ENCODE assay signal across 8 cellular contexts in the genomic region with DNA sequence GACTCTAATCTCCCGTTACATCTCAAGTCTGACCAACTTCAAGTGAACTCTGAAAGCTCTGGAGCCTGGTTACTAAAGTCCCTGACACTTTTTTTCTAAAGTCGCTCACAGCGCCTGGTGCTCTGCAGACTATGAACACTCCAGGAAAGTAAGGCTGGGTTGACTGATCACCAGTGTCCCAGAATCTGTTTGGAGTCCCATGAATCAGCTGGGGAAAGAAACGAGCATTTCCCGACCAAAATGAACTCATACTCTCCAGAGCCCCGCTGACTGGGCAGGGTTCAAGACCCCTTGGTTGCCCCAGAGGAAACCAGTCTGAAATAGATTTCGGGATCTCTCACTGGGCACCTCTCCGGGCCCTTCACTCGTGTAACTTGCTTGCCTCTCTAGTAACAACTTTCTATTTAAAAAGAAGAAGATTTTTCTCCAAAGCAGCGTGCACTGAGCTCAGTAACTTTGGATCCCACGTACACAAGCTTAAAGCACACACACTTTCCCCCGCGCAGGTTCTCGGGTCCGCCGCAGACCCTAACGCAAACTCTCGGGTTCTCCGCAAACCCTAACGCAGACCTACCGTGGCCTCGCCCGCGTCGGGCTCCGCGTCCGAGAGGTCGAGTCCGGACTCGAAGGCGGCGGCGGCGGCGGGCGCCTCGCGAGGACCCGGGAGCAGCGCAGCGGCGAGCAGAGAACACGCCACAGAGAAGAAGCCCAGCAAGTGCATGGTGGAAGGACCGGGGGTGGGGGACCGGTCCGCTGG. TPM values are rescaled to one million over a fixed set of nuclear protein-coding genes. Genes with fewer than 3 reads are reported as not detected.
A peak's percentile ranks its signal among the peaks of the same experiment; 100 is the strongest.
DNase-seq lines count a peak whose midpoint lies in the region; ATAC-seq and TF ChIP-seq lines count a peak whose summit lies in the region.

No MANE protein-coding gene starts in this region.

- no peaks in the 10 kb centered on the region for H3K36me3 Mint-ChIP-seq in activated CD4-positive, alpha-beta memory T cell treated with anti-CD3 and anti-CD28 coated beads, Interleukin-2, amount 10 ng/mL, durations not matched to agents 7 days and 5 days (ENCODE audit: low read depth)

- H3K4me2 ChIP-seq in PC-9 (peak overlapping the region; percentile 89), osteoblast (ENCODE audit: insufficient read depth, low read length) (peak overlapping the region; percentile 95), Karpas-422 (ENCODE audit: low read depth, low read length, poor library complexity, severe bottlenecking) (no peak overlapping the region)

- H4K20me1 ChIP-seq in PC-9 (ENCODE audit: insufficient read depth) (no peaks in the 10 kb centered on the region), osteoblast (ENCODE audit: insufficient read depth, low read length) (peaks cover 9% of the 10 kb centered on the region), Karpas-422 (ENCODE audit: insufficient read depth, low read depth, low read length) (no peaks in the 10 kb centered on the region)

- TSS peak; percentile 48 for BruUV-seq in PC-9 (replicated peaks; lab: Mats Ljungman, UMichigan)

- H3K79me2 ChIP-seq in PC-9 (ENCODE audit: low read depth) (no peaks in the 10 kb centered on the region), osteoblast (ENCODE audit: insufficient read depth, low read length) (peaks cover 65% of the 10 kb centered on the region), Karpas-422 (ENCODE audit: low read length) (no peaks in the 10 kb centered on the region)

- H3K9me2 ChIP-seq in PC-9 (ENCODE audit: insufficient read depth) (no peaks in the 10 kb centered on the region), Karpas-422 (replicated peaks; ENCODE audit: insufficient read depth, low read length) (no peaks in the 10 kb centered on the region)

- peak overlapping the region; percentile 85 for H3K4me3 ChIP-seq in AG04450 (ENCODE audit: low read depth, low read length)
- H3K4me3 ChIP-seq in PC-9 = peak overlapping the region; percentile 71
- H3K4me3 ChIP-seq in osteoblast (ENCODE audit: insufficient read depth, low read length) = peak overlapping the region; percentile 94
- no peak overlapping the region for H3K4me3 ChIP-seq in Karpas-422 (ENCODE audit: low read length)

- H3F3A ChIP-seq in PC-9 (ENCODE audit: insufficient read depth, low read depth) = peaks cover 21% of the 10 kb centered on the region

- POLR2A ChIA-PET in AG04450 (lab: Yijun Ruan, JAX) (interaction anchor here (1.2 to 3.6 kb wide), 6 partner anchors 9 to 256 kb away, joined by 3 to 18 read pairs (median 4); no protein-coding TSS in a partner anchor), PC-9 (lab: Charles Lee; ENCODE audit: unreplicated experiment) (interaction anchor here (0.6 kb wide), 1 partner anchor 234 kb away, joined by 4 read pairs; no protein-coding TSS in a partner anchor)
- POLR2A ChIA-PET in activated CD4-positive, alpha-beta memory T cell treated with anti-CD3 and anti-CD28 coated beads, Interleukin-2, amount 10 ng/mL, durations not matched to agents 7 days and 5 days (lab: Charles Lee) = no interaction called here

- H3K9me3 ChIP-seq in AG04450 (ENCODE audit: control insufficient read depth, insufficient read depth, low read length) = no peaks in the 10 kb centered on the region
- no peaks in the 10 kb centered on the region for H3K9me3 ChIP-seq in PC-9 (ENCODE audit: insufficient read depth, low read depth)
- no peaks in the 10 kb centered on the region for H3K9me3 ChIP-seq in osteoblast (ENCODE audit: low read depth, low read length)
- no peaks in the 10 kb centered on the region for H3K9me3 ChIP-seq in Karpas-422 (ENCODE audit: low read length)

- peaks cover 36% of the 10 kb centered on the region for H3K27me3 Mint-ChIP-seq in activated CD4-positive, alpha-beta memory T cell treated with anti-CD3 and anti-CD28 coated beads, Interleukin-2, amount 10 ng/mL, durations not matched to agents 7 days and 5 days

- DNase-seq in AG04450 (ENCODE audit: low read depth, low spot score) (no peak), PC-9 (peak in 1 of 2 experiments; percentile 25), fibroblast of peridontal ligament (ENCODE audit: extremely low read depth) (peak; percentile 69), osteoblast (ENCODE audit: insufficient read length, low spot score, missing footprints) (peak; percentile 39), Karpas-422 (no peak)
- DNase-seq in activated CD4-positive, alpha-beta memory T cell treated with anti-CD3 and anti-CD28 coated beads, Interleukin-2, amount 10 ng/mL, durations not matched to agents 7 days and 5 days = no peak

- peak overlapping the region; percentile 72 for H3K27ac ChIP-seq in AG04450 (ENCODE audit: low read depth, low read length)
- H3K27ac ChIP-seq in PC-9 = no peak overlapping the region
- H3K27ac ChIP-seq in osteoblast (ENCODE audit: low read depth, low read length) = peak overlapping the region; percentile 97
- H3K27ac ChIP-seq in Karpas-422 (ENCODE audit: low read length) = no peak overlapping the region

- H3K36me3 ChIP-seq in PC-9 (ENCODE audit: low read depth) (no peaks in the 10 kb centered on the region), osteoblast (ENCODE audit: insufficient read depth, low read length) (peaks cover 14% of the 10 kb centered on the region), Karpas-422 (ENCODE audit: insufficient read depth, low read length) (no peaks in the 10 kb centered on the region)

- peak overlapping the region; percentile 95 for H2AFZ ChIP-seq in PC-9
- no peak overlapping the region for H2AFZ ChIP-seq in osteoblast (ENCODE audit: low read length)
- no peak overlapping the region for H2AFZ ChIP-seq in Karpas-422 (ENCODE audit: low read length)

- no peaks in the 10 kb centered on the region for H3K9me3 Mint-ChIP-seq in activated CD4-positive, alpha-beta memory T cell treated with anti-CD3 and anti-CD28 coated beads, Interleukin-2, amount 10 ng/mL, durations not matched to agents 7 days and 5 days

- intact Hi-C loops in PC-9 (cut with micrococcal nuclease; ENCODE audit: unreplicated experiment) = loop anchor here (2.0 to 10.0 kb wide), 4 partner anchors 255 to 543 kb away; no protein-coding TSS in a partner anchor

- peaks cover 6% of the 10 kb centered on the region for H3K4me1 Mint-ChIP-seq in activated CD4-positive, alpha-beta memory T cell treated with anti-CD3 and anti-CD28 coated beads, Interleukin-2, amount 10 ng/mL, durations not matched to agents 7 days and 5 days

- H3K4me1 ChIP-seq in PC-9 (replicated peaks; ENCODE audit: insufficient read depth) (peaks cover 33% of the 10 kb centered on the region), osteoblast (ENCODE audit: insufficient read depth, low read length) (peaks cover 52% of the 10 kb centered on the region), Karpas-422 (ENCODE audit: low read length) (no peaks in the 10 kb centered on the region)

- no peak overlapping the region for H3K27ac Mint-ChIP-seq in activated CD4-positive, alpha-beta memory T cell treated with anti-CD3 and anti-CD28 coated beads, Interleukin-2, amount 10 ng/mL, durations not matched to agents 7 days and 5 days

- ATAC-seq in GM19463 (IDR thresholded peaks at IDR 0.05; ENCODE audit: unreplicated experiment) (peak; percentile 25), HG03457 (IDR thresholded peaks at IDR 0.05; ENCODE audit: unreplicated experiment) (no peak)

- TF ChIP-seq CTCF in AG04450 (IDR thresholded peaks at IDR 0.05; ENCODE audit: low read depth, low read length) (no peak), PC-9 (conservative IDR thresholded peaks at IDR 0.05) (no peak), osteoblast (IDR thresholded peaks at IDR 0.05; ENCODE audit: extremely low read depth, low read depth, low read length) (no peak)

- CTCF ChIA-PET in AG04450 (lab: Charles Lee) (interaction anchor here (0.6 to 4.6 kb wide), 9 partner anchors 9 to 414 kb away, joined by 3 to 32 read pairs (median 3); no protein-coding TSS in a partner anchor), PC-9 (lab: Charles Lee) (interaction anchor here (0.6 to 1.5 kb wide), 2 partner anchors 256 to 402 kb away, joined by 3 to 9 read pairs; no protein-coding TSS in a partner anchor)
- CTCF ChIA-PET in activated CD4-positive, alpha-beta memory T cell treated with anti-CD3 and anti-CD28 coated beads, Interleukin-2, amount 10 ng/mL, durations not matched to agents 7 days and 5 days (lab: Charles Lee) = interaction anchor here (0.6 to 0.9 kb wide), 2 partner anchors 35 to 256 kb away, joined by 3 to 5 read pairs; no protein-coding TSS in a partner anchor

- H3K9ac ChIP-seq in Karpas-422 (ENCODE audit: low read length) = no peak overlapping the region

- no peak overlapping the region for H3K4me3 Mint-ChIP-seq in activated CD4-positive, alpha-beta memory T cell treated with anti-CD3 and anti-CD28 coated beads, Interleukin-2, amount 10 ng/mL, durations not matched to agents 7 days and 5 days

- no peaks in the 10 kb centered on the region for H3K27me3 ChIP-seq in AG04450 (ENCODE audit: control insufficient read depth, insufficient read depth, low read length)
- no peaks in the 10 kb centered on the region for H3K27me3 ChIP-seq in PC-9 (ENCODE audit: insufficient read depth, low read depth)
- H3K27me3 ChIP-seq in osteoblast (ENCODE audit: insufficient read depth, low read length) = no peaks in the 10 kb centered on the region
- no peaks in the 10 kb centered on the region for H3K27me3 ChIP-seq in Karpas-422 (ENCODE audit: low read length)

RNA-seq across cellular contexts. Expression of a gene that starts 1.0 kb away (rescaled TPM):
- polyA plus RNA-seq in AG04450 (2011; rRNA removed) = 30.1 and 31.0 TPM in 2 replicates
- 35.3 and 35.7 TPM in 2 replicates for polyA minus RNA-seq in AG04450 (2011; rRNA and poly(A)+ RNA removed)
- total RNA-seq in PC-9 (2021) (8.7 and 8.8 TPM in 2 replicates), osteoblast (55.4 and 56.9 TPM in 2 replicates)
- not detected for total RNA-seq in activated CD4-positive, alpha-beta memory T cell treated with anti-CD3 and anti-CD28 coated beads, Interleukin-2, amount 10 ng/mL, durations not matched to agents 7 days and 5 days
- total RNA-seq in Karpas-422 (2014; rRNA removed; shearing (Covaris generic); ENCODE audit: low replicate concordance) = not detected in 2 replicates

Comparison
In these comparisons a context has a peak if more than half of its experiments do, and no peak if none do; other contexts are left out.
1. DNase-seq: peak in fibroblast of peridontal ligament (single experiment) and osteoblast (single experiment); none in AG04450 (single experiment), activated CD4-positive, alpha-beta memory T cell treated with anti-CD3 and anti-CD28 coated beads, Interleukin-2, amount 10 ng/mL, durations not matched to agents 7 days and 5 days (single experiment) and Karpas-422 (single experiment).
2. H3K27ac ChIP-seq: peak in AG04450 (single experiment) and osteoblast (single experiment); none in PC-9 (single experiment) and Karpas-422 (single experiment).